In genomic region chr3:120349819-120350125, GRCh38 we compare ENCODE assay signal across 8 cellular contexts. TPM values are rescaled to one million over a fixed set of nuclear protein-coding genes. Genes with fewer than 3 reads are reported as not detected.
A peak's percentile ranks its signal among the peaks of the same experiment; 100 is the strongest.
DNase-seq lines count a peak whose midpoint lies in the region; ATAC-seq, FAIRE-seq and TF ChIP-seq lines count a peak whose summit lies in the region.

No MANE protein-coding gene starts in this region.

- POLR2A ChIA-PET in HCT116 (lab: Charles Lee) (interaction anchor here (1.2 to 2.3 kb wide), 2 partner anchors 8 to 13 kb away, joined by 3 to 9 read pairs; no protein-coding TSS in a partner anchor), HepG2 (lab: Yijun Ruan, JAX) (interaction anchor here (1.6 to 2.9 kb wide), 5 partner anchors 10 to 255 kb away, joined by 5 to 22 read pairs (median 11); partner anchors contain the start of gene NDUFB4)

- H3K9ac ChIP-seq in HCT116 (ENCODE audit: low read length) (peak overlapping the region; percentile 88), HepG2 (ENCODE audit: insufficient read depth, low read depth, low read length) (peak overlapping the region; percentile 82)

- RAD21 ChIA-PET in HCT116 (lab: Charles Lee; ENCODE audit: low non-redundant PET in 1 of 2, low total read pairs in 2 of 2, uncharacterized antibody in 2 of 2, unreplicated experiment in 2 of 2) = interaction anchor here in 1 of 2 experiments (2.0 kb wide), 1 partner anchor 67 kb away, joined by 9 read pairs; no protein-coding TSS in a partner anchor

- H3K9me2 ChIP-seq in HCT116 (ENCODE audit: insufficient read depth) = no peaks in the 10 kb centered on the region

- H3K79me2 ChIP-seq in HCT116 (ENCODE audit: insufficient read depth, low read length) = peaks cover 40% of the 10 kb centered on the region
- H3K79me2 ChIP-seq in HepG2 (ENCODE audit: insufficient read depth, low read length) = peaks cover 36% of the 10 kb centered on the region

- H3K9me3 ChIP-seq in BE2C (no peaks in the 10 kb centered on the region), HCT116 (ENCODE audit: control insufficient read depth in 1 of 2, insufficient read depth in 1 of 2, low read depth in 1 of 2, low read length in 2 of 2) (no peaks in the 10 kb centered on the region), HepG2 (ENCODE audit: low read length) (no peaks in the 10 kb centered on the region), thoracic aorta (no peaks in the 10 kb centered on the region)

- DNase-seq in BE2C (no peak), HCT116 (ENCODE audit: low read depth, low spot score) (no peak), astrocyte of the spinal cord (ENCODE audit: low read depth, low spot score) (no peak), HepG2 (ENCODE audit: low spot score) (no peak), thoracic aorta (ENCODE audit: low spot score) (no peak), NCI-H1436 treated with DMSO at 0.1 percent for 48 hours (lab: John Stamatoyannopoulos, UW) (no peak), G401 (ENCODE audit: low spot score) (no peak)

- BruUV-seq in HCT116 (replicated peaks; lab: Mats Ljungman, UMichigan) (TSS peak; percentile 83), HepG2 (replicated peaks; lab: Mats Ljungman, UMichigan) (TSS peak; percentile 92)

- intact Hi-C loops in HCT116 (cut with micrococcal nuclease) (loop anchor here (5.0 kb wide), 1 partner anchor 68 kb away; no protein-coding TSS in a partner anchor), HepG2 (cut with micrococcal nuclease; ENCODE audit: unreplicated experiment) (loop anchor here (2.0 to 10.0 kb wide), 4 partner anchors 67 to 255 kb away; partner anchors contain the start of gene GSK3B)

- no peak for TF ChIP-seq EP300 in HepG2 (IDR thresholded peaks at IDR 0.05; ENCODE audit: low read depth in 2 of 2, low read length in 2 of 2)
- TF ChIP-seq EP300 in HepG2 (CRISPR knock-in tag; IDR thresholded peaks at IDR 0.05; ENCODE audit: borderline replicate concordance) = no peak

- peaks cover 8% of the 10 kb centered on the region; the same call in 1 of the 2 replicates for H4K20me1 ChIP-seq in HCT116 (ENCODE audit: insufficient read depth)
- H4K20me1 ChIP-seq in HepG2 (ENCODE audit: insufficient read depth, low read length) = no peaks in the 10 kb centered on the region; the same call in 1 of the 2 replicates

- TF ChIP-seq POLR2A in HCT116 (IDR thresholded peaks at IDR 0.05; ENCODE audit: borderline replicate concordance, extremely low read depth, insufficient read depth, insufficient read length) (no peak), HepG2 (IDR thresholded peaks at IDR 0.05; ENCODE audit: insufficient read depth in 1 of 2, low read depth in 2 of 2, low read length in 2 of 2) (no peak)

- TF ChIP-seq RAD21 in HCT116 (IDR thresholded peaks at IDR 0.05; ENCODE audit: low read depth) (no peak), HepG2 (CRISPR knock-in tag; IDR thresholded peaks at IDR 0.05) (no peak)

- 0% methylated on average over 8 of the region's 8 CpGs for WGBS in HepG2 (ENCODE audit: low lambda C conversion rate)

- no peak for FAIRE-seq in HepG2 (lab: Jason Lieb, UNC)

- TF ChIP-seq CTCF in BE2C (IDR thresholded peaks at IDR 0.05; ENCODE audit: low read depth, low read length) = no peak
- no peak for TF ChIP-seq CTCF in HCT116 (IDR thresholded peaks at IDR 0.05 in 2 of 3, conservative IDR thresholded peaks at IDR 0.05 in 1 of 3; ENCODE audit: borderline replicate concordance in 1 of 3, insufficient read depth in 1 of 3, low read depth in 2 of 3, low read length in 2 of 3)
- TF ChIP-seq CTCF in astrocyte of the spinal cord (IDR thresholded peaks at IDR 0.05; ENCODE audit: low read depth, low read length) = no peak
- TF ChIP-seq CTCF in HepG2 (CRISPR knock-in tag; IDR thresholded peaks at IDR 0.05) = no peak
- no peak for TF ChIP-seq CTCF in thoracic aorta (IDR thresholded peaks at IDR 0.05)

- H2AFZ ChIP-seq in HCT116 (ENCODE audit: low read depth, low read length, poor library complexity, severe bottlenecking) (peak overlapping the region; percentile 94), HepG2 (ENCODE audit: low read length) (peak overlapping the region; percentile 44)

- H3K4me2 ChIP-seq in HCT116 (ENCODE audit: low read length) = peak overlapping the region; percentile 96
- H3K4me2 ChIP-seq in HepG2 (ENCODE audit: low read depth, low read length) = peak overlapping the region; percentile 71

- H3K27me3 ChIP-seq in BE2C (no peaks in the 10 kb centered on the region), HCT116 (ENCODE audit: insufficient read depth, low read length) (no peaks in the 10 kb centered on the region), HepG2 (ENCODE audit: control insufficient read depth in 1 of 2, insufficient read depth in 2 of 2, low read length in 2 of 2) (peaks cover 0 to 7% of the 10 kb centered on the region in 2 experiments; a peak in 2 of 5 replicates), thoracic aorta (replicated peaks; ENCODE audit: insufficient read depth) (no peaks in the 10 kb centered on the region)

- CTCF ChIA-PET in HCT116 (lab: Charles Lee) = interaction anchor here (2.4 to 2.7 kb wide), 2 partner anchors 68 to 209 kb away, joined by 7 to 26 read pairs; no protein-coding TSS in a partner anchor
- CTCF ChIA-PET in HepG2 (lab: Yijun Ruan, JAX; ENCODE audit: low intra/inter-chr PET ratio, low total read pairs) = no interaction called here

- no peaks in the 10 kb centered on the region; the same call in 1 of the 2 replicates for H3K36me3 ChIP-seq in BE2C
- peaks cover 3% of the 10 kb centered on the region in 2 experiments; a peak in 1 of 4 replicates for H3K36me3 ChIP-seq in HCT116 (ENCODE audit: control insufficient read depth in 1 of 2, insufficient read depth in 2 of 2, low read length in 2 of 2)
- no peaks in the 10 kb centered on the region for H3K36me3 ChIP-seq in HepG2 (replicated peaks in 1 of 2; ENCODE audit: control insufficient read depth in 1 of 2, insufficient read depth in 2 of 2, low read length in 2 of 2)
- no peaks in the 10 kb centered on the region for H3K36me3 ChIP-seq in thoracic aorta

- H3K27ac ChIP-seq in HCT116 (ENCODE audit: low read depth, low read length) = peak overlapping the region; percentile 76
- H3K27ac ChIP-seq in HepG2 (ENCODE audit: extremely low read length, insufficient read depth, low read length) = peak overlapping the region; percentile 81
- H3K27ac ChIP-seq in thoracic aorta = peak overlapping the region; percentile 69 to 80

- ATAC-seq in HCT116 (no peak), HepG2 (no peak), thoracic aorta (ENCODE audit: insufficient number of reproducible peaks, low FRiP score, low read depth) (no peak), GM21360 (IDR thresholded peaks at IDR 0.05; ENCODE audit: unreplicated experiment) (no peak)

- in situ Hi-C loops in astrocyte of the spinal cord (cut with HindIII; ENCODE audit: low sequenced_read_pairs) = no loop called here
- in situ Hi-C loops in HepG2 (cut with HindIII; ENCODE audit: extremely low pct_ligation_motif_present, low pct_unique_long_range_greater_than_20kb) = no loop called here
- in situ Hi-C loops in G401 (cut with HindIII; ENCODE audit: low sequenced_read_pairs) = no loop called here

- H3K4me3 ChIP-seq in BE2C (ENCODE audit: low read depth, low read length) (peak overlapping the region; percentile 96), HCT116 (replicated peaks in 1 of 2; ENCODE audit: low read depth in 1 of 2, low read length in 2 of 2) (peak overlapping the region; percentile 78 to 93), astrocyte of the spinal cord (ENCODE audit: low read depth, low read length) (peak overlapping the region; percentile 75), HepG2 (replicated peaks in 1 of 3; ENCODE audit: insufficient read depth in 1 of 3, low read depth in 2 of 3, low read length in 3 of 3) (peak overlapping the region; percentile 68 to 95 (median 87)), thoracic aorta (peak overlapping the region; percentile 73)

- H3K4me1 ChIP-seq in BE2C (no peaks in the 10 kb centered on the region), HCT116 (ENCODE audit: control insufficient read depth in 1 of 2, insufficient read depth in 2 of 2, low read length in 2 of 2) (peaks cover 12 to 35% of the 10 kb centered on the region in 2 experiments), HepG2 (ENCODE audit: insufficient read depth, low read length) (peaks cover 39% of the 10 kb centered on the region), thoracic aorta (ENCODE audit: control insufficient read depth in 1 of 2, low read depth in 2 of 2) (peaks cover 14 to 35% of the 10 kb centered on the region in 2 donors)

TF ChIP-seq in HCT116, 20 proteins besides CTCF, POLR2A, EP300 and RAD21 (continues in another document):
- TF ChIP-seq YY1 (IDR thresholded peaks at IDR 0.05; ENCODE audit: extremely low read depth, insufficient replicate concordance, low read depth, low read length) = no peak

TF ChIP-seq in HepG2, 621 proteins besides CTCF, POLR2A, EP300 and RAD21 (continues in another document):
- no peak for TF ChIP-seq ZNF3 (CRISPR knock-in tag; IDR thresholded peaks at IDR 0.05)

RNA-seq across cellular contexts. Expression of gene LRRC58, which starts 0.6 kb away (rescaled TPM):
- 13.9 TPM for polyA plus RNA-seq in BE2C (2012; ENCODE audit: insufficient read depth, insufficient read length, low read depth)
- total RNA-seq in HCT116 (2021; ENCODE audit: unreplicated experiment) (34.8 TPM), HepG2 (2016; rRNA removed; fragmentation: Illumina TruSeq; extraction: Trizol) (17.3 and 28.8 TPM in 2 replicates), thoracic aorta (10 to 100 TPM; 27.9 to 35.6 TPM)
- 4.9 and 7.3 TPM in 2 replicates for polyA plus RNA-seq in HCT116 (2012)
- 1.2 TPM in 2 replicates for total RNA-seq in HepG2 (2016; cell fraction: cytosol; rRNA removed; fragmentation: Illumina TruSeq; extraction: Trizol; ENCODE audit: low read depth)
- total RNA-seq in HepG2 (2016; cell fraction: insoluble cytoplasmic fraction; rRNA removed; fragmentation: Illumina TruSeq; extraction: Trizol) = 16.7 and 29.7 TPM in 2 replicates
- 7.4 and 8.9 TPM in 2 replicates for total RNA-seq in HepG2 (2016; cell fraction: membrane; rRNA removed; fragmentation: Illumina TruSeq; extraction: Trizol)
- total RNA-seq in HepG2 (2016; cell fraction: nucleus; rRNA removed; fragmentation: Illumina TruSeq; extraction: Trizol) = 14.8 and 15.2 TPM in 2 replicates
- 6.4 and 9.7 TPM in 2 replicates for polyA plus RNA-seq in HepG2 (2011; rRNA removed)
- polyA plus RNA-seq in HepG2 (2011; cell fraction: cytosol; rRNA removed) = 4.2 and 5.5 TPM in 2 replicates
- polyA plus RNA-seq in HepG2 (2011; cell fraction: nucleus; rRNA removed) = 2.1 and 2.3 TPM in 2 replicates
- 7.1 and 9.0 TPM in 2 replicates for polyA plus RNA-seq in HepG2 (2012)
- polyA plus RNA-seq in HepG2 (2016; cell fraction: cytosol; fragmentation: Illumina TruSeq; extraction: Trizol; ENCODE audit: low read depth) = 0.44 and 0.54 TPM in 2 replicates
- polyA plus RNA-seq in HepG2 (2016; cell fraction: insoluble cytoplasmic fraction; fragmentation: Illumina TruSeq; extraction: Trizol; ENCODE audit: low read depth) = 23.4 and 26.0 TPM in 2 replicates
- 2.5 and 3.4 TPM in 2 replicates for polyA plus RNA-seq in HepG2 (2016; cell fraction: membrane; fragmentation: Illumina TruSeq; extraction: Trizol; ENCODE audit: low read depth)
- 12.2 and 12.6 TPM in 2 replicates for polyA plus RNA-seq in HepG2 (2016; cell fraction: nucleus; fragmentation: Illumina TruSeq; extraction: Trizol; ENCODE audit: insufficient read depth, low read depth)
- polyA minus RNA-seq in HepG2 (2011; rRNA and poly(A)+ RNA removed; ENCODE audit: low replicate concordance) = 8.7 and 20.6 TPM in 2 replicates
- polyA minus RNA-seq in HepG2 (2011; cell fraction: cytosol; rRNA and poly(A)+ RNA removed) = 13.6 and 15.7 TPM in 2 replicates
- 15.2 and 16.4 TPM in 2 replicates for polyA minus RNA-seq in HepG2 (2011; cell fraction: nucleus; rRNA and poly(A)+ RNA removed)
- 32.6 and 38.9 TPM in 2 replicates for total RNA-seq in G401 (2014; rRNA removed; shearing (Covaris generic))
